15 cellular contexts compared by ENCODE assay signal in genomic region chr21:29208044-29208665, GRCh38.
DNase-seq lines count a peak whose midpoint lies in the region; ATAC-seq and TF ChIP-seq lines count a peak whose summit lies in the region.
"Had no signal": no experiment of that assay in that cellular context is flagged by ENCODE, and none has a peak within 500 bp of the region (broad histone marks: within the 10 kb centered on the region; RNA-seq: fewer than 3 reads in every experiment).

No MANE protein-coding gene starts in this region.

- H4K20me1 ChIP-seq in H9 (ENCODE audit: control insufficient read depth, insufficient read depth, insufficient read length) = no peaks in the 10 kb centered on the region

- H2BK120ac ChIP-seq in H9 (ENCODE audit: low read depth, low read length, poor library complexity, severe bottlenecking) = no peak overlapping the region

- no peak overlapping the region for H3K18ac ChIP-seq in H9 (ENCODE audit: insufficient read length, low read depth, low read length)

- H3T11ph ChIP-seq in H9 (ENCODE audit: low read length) = no peak overlapping the region

- TF ChIP-seq CTCF in Calu3 (IDR thresholded peaks at IDR 0.05; ENCODE audit: unreplicated experiment) (no peak), H9 (conservative IDR thresholded peaks at IDR 0.05) (no peak)

- no peak overlapping the region for H2BK20ac ChIP-seq in H9 (ENCODE audit: low read depth, low read length, poor library complexity, severe bottlenecking)

- H3K23me2 ChIP-seq in H9 (ENCODE audit: insufficient read length, low read depth, low read length, poor library complexity, severe bottlenecking) = no peaks in the 10 kb centered on the region

- H2BK5ac ChIP-seq in H9 (ENCODE audit: insufficient read length, low read length) = no peak overlapping the region

- WGBS in H9 (ENCODE audit: extremely low coverage, insufficient read length, low lambda C conversion rate) = no CpG with 5 or more reads among the region's 9 CpGs

- DNase-seq in Calu3 (no peak), NOMO-1 treated with DMSO at 0.1 percent for 48 hours (lab: John Stamatoyannopoulos, UW; ENCODE audit: unreplicated experiment) (peak; percentile 58), naive B cell (peak; percentile 7), DMS114 treated with DMSO at 0.1 percent for 48 hours (lab: John Stamatoyannopoulos, UW; ENCODE audit: unreplicated experiment) (no peak), H9 (no peak), NCI-H345 treated with DMSO at 0.1 percent for 48 hours (lab: John Stamatoyannopoulos, UW; ENCODE audit: unreplicated experiment) (no peak)
- DNase-seq: activated T-cell treated with anti-CD3 and anti-CD28 coated beads for 4 hours; anterior cingulate cortex; CD4-positive, CD25-positive, alpha-beta regulatory T cell; dorsolateral prefrontal cortex; NCI-H1092; T-cell had no signal

- H3K9ac ChIP-seq in H9 (ENCODE audit: extremely low read depth, insufficient read length, low read length) = no peak overlapping the region

- H4K91ac ChIP-seq in H9 (ENCODE audit: insufficient read length, low read depth, low read length) = no peak overlapping the region

- ATAC-seq in naive B cell (ENCODE audit: low read depth in 2 of 2) (peak; percentile 61 to 63), HG02852 (IDR thresholded peaks at IDR 0.05; ENCODE audit: unreplicated experiment) (no peak)
- ATAC-seq: stimulated activated memory B cell treated with anti-CD40 and anti-IgM and Interleukin-4, amounts not matched to agents 10 μg/mL and 1 μg/mL and 100 μg/mL, for 72 hours; T-cell had no signal

- no peak overlapping the region for H4K5ac ChIP-seq in H9 (ENCODE audit: insufficient read length, low read depth, low read length)

- H3K27me3 Mint-ChIP-seq in Calu3 (ENCODE audit: unreplicated experiment) = no peaks in the 10 kb centered on the region
- H3K27me3 Mint-ChIP-seq in dendritic cell treated with granulocyte-macrophage colony-stimulating factor and Interleukin-4, amounts not matched to agents 40 ng/mL and 50 ng/mL, for 4 days = peaks cover 2% of the 10 kb centered on the region
- no peaks in the 10 kb centered on the region for H3K27me3 Mint-ChIP-seq in naive B cell
- H3K27me3 Mint-ChIP-seq in H9 (ENCODE audit: low read depth) = no peaks in the 10 kb centered on the region
- H3K27me3 Mint-ChIP-seq: CD4-positive, CD25-positive, alpha-beta regulatory T cell; stimulated activated memory B cell treated with anti-CD40 and anti-IgM and Interleukin-4, amounts not matched to agents 10 μg/mL and 1 μg/mL and 100 μg/mL, for 72 hours; T-cell had no signal

- H3K4me3 Mint-ChIP-seq in Calu3 (ENCODE audit: low read depth, unreplicated experiment) (no peak overlapping the region), naive B cell (peak overlapping the region in 6 of 8 donors; percentile 1 to 62 (median 18)), H9 (no peak overlapping the region)
- H3K4me3 Mint-ChIP-seq in dendritic cell treated with granulocyte-macrophage colony-stimulating factor and Interleukin-4, amounts not matched to agents 40 ng/mL and 50 ng/mL, for 4 days = no peak overlapping the region
- H3K4me3 Mint-ChIP-seq: CD4-positive, CD25-positive, alpha-beta regulatory T cell; stimulated activated memory B cell treated with anti-CD40 and anti-IgM and Interleukin-4, amounts not matched to agents 10 μg/mL and 1 μg/mL and 100 μg/mL, for 72 hours; T-cell had no signal

- no peak overlapping the region for H3K14ac ChIP-seq in H9 (ENCODE audit: insufficient read depth, low read length)

- H2AK5ac ChIP-seq in H9 (ENCODE audit: insufficient read length, low read length) = no peak overlapping the region

- no peaks in the 10 kb centered on the region for H3K27me3 ChIP-seq in H9 (ENCODE audit: insufficient read depth, low read length)

- no peak overlapping the region for H3K4ac ChIP-seq in H9 (ENCODE audit: low read depth, low read length)

- no peak overlapping the region for H2BK15ac ChIP-seq in H9 (ENCODE audit: low read depth, low read length)

- no peak overlapping the region for H3K56ac ChIP-seq in H9 (ENCODE audit: insufficient read length, low read depth, low read length)

- BruUV-seq in Calu3 (replicated peaks; lab: Mats Ljungman, UMichigan) = no TSS peak

- H3K79me2 ChIP-seq in H9 (ENCODE audit: insufficient read depth, low read length) = no peaks in the 10 kb centered on the region

- no peak overlapping the region for H4K8ac ChIP-seq in H9 (replicated peaks; ENCODE audit: insufficient read length, low read depth, low read length)

- no peaks in the 10 kb centered on the region for H3K9me3 ChIP-seq in H9 (ENCODE audit: control insufficient read depth, low read depth, low read length)

- H3K4me2 ChIP-seq in H9 (ENCODE audit: insufficient read depth, insufficient read length, low read length) = no peak overlapping the region

- H2AFZ ChIP-seq in H9 (ENCODE audit: low read length) = no peak overlapping the region

- H3K27ac Mint-ChIP-seq in Calu3 (ENCODE audit: unreplicated experiment) (peak overlapping the region; percentile 76), naive B cell (peak overlapping the region; percentile 11 to 73 (median 25)), H9 (no peak overlapping the region)
- H3K27ac Mint-ChIP-seq in dendritic cell treated with granulocyte-macrophage colony-stimulating factor and Interleukin-4, amounts not matched to agents 40 ng/mL and 50 ng/mL, for 4 days = peak overlapping the region; percentile 67
- H3K27ac Mint-ChIP-seq: CD4-positive, CD25-positive, alpha-beta regulatory T cell; stimulated activated memory B cell treated with anti-CD40 and anti-IgM and Interleukin-4, amounts not matched to agents 10 μg/mL and 1 μg/mL and 100 μg/mL, for 72 hours; T-cell had no signal

- H3K79me1 ChIP-seq in H9 (ENCODE audit: insufficient read depth, low read depth, low read length, poor library complexity, severe bottlenecking) = no peaks in the 10 kb centered on the region

- CTCF ChIA-PET in Calu3 (lab: Charles Lee) = interaction anchor here (0.8 to 0.9 kb wide), 2 partner anchors 10 to 27 kb away, joined by 3 read pairs; no protein-coding TSS in a partner anchor

- intact Hi-C loops in Calu3 (cut with micrococcal nuclease; ENCODE audit: unreplicated experiment) = loop anchor here (5.0 kb wide), 1 partner anchor 41 kb away; no protein-coding TSS in a partner anchor
- intact Hi-C loops in dendritic cell treated with granulocyte-macrophage colony-stimulating factor and Interleukin-4, amounts not matched to agents 40 ng/mL and 50 ng/mL, for 4 days (cut with micrococcal nuclease) = no loop called here

- H2BK12ac ChIP-seq in H9 (ENCODE audit: insufficient read length, low read depth, low read length) = no peak overlapping the region

- H3K27ac ChIP-seq in H9 (ENCODE audit: insufficient read length, low read depth, low read length) = no peak overlapping the region
- H3K27ac ChIP-seq: dorsolateral prefrontal cortex had no signal

- no peaks in the 10 kb centered on the region for H3K4me1 ChIP-seq in H9 (ENCODE audit: insufficient read depth, low read length)

- H3K36me3 Mint-ChIP-seq in Calu3 (ENCODE audit: insufficient read depth, unreplicated experiment) (no peaks in the 10 kb centered on the region), naive B cell (no peaks in the 10 kb centered on the region), H9 (ENCODE audit: insufficient read depth in 1 of 3, low read depth in 3 of 3) (no peaks in the 10 kb centered on the region)
- H3K36me3 Mint-ChIP-seq in dendritic cell treated with granulocyte-macrophage colony-stimulating factor and Interleukin-4, amounts not matched to agents 40 ng/mL and 50 ng/mL, for 4 days (ENCODE audit: low read depth) = no peaks in the 10 kb centered on the region
- H3K36me3 Mint-ChIP-seq: CD4-positive, CD25-positive, alpha-beta regulatory T cell; stimulated activated memory B cell treated with anti-CD40 and anti-IgM and Interleukin-4, amounts not matched to agents 10 μg/mL and 1 μg/mL and 100 μg/mL, for 72 hours; T-cell had no signal

- H3K23ac ChIP-seq in H9 (ENCODE audit: insufficient read length, low read depth, low read length) = no peak overlapping the region

- peaks cover 2% of the 10 kb centered on the region for H3K9me3 Mint-ChIP-seq in Calu3 (ENCODE audit: low read depth, unreplicated experiment)
- H3K9me3 Mint-ChIP-seq in dendritic cell treated with granulocyte-macrophage colony-stimulating factor and Interleukin-4, amounts not matched to agents 40 ng/mL and 50 ng/mL, for 4 days = no peaks in the 10 kb centered on the region
- peaks cover 0 to 2% (median 0%) of the 10 kb centered on the region in 7 donors for H3K9me3 Mint-ChIP-seq in naive B cell
- no peaks in the 10 kb centered on the region for H3K9me3 Mint-ChIP-seq in H9

- H3K4me1 Mint-ChIP-seq in Calu3 (ENCODE audit: low read depth, unreplicated experiment) = peaks cover 29% of the 10 kb centered on the region
- H3K4me1 Mint-ChIP-seq in dendritic cell treated with granulocyte-macrophage colony-stimulating factor and Interleukin-4, amounts not matched to agents 40 ng/mL and 50 ng/mL, for 4 days (ENCODE audit: low read depth) = peaks cover 27% of the 10 kb centered on the region
- H3K4me1 Mint-ChIP-seq in naive B cell = peaks cover 0 to 17% (median 16%) of the 10 kb centered on the region in 3 donors
- H3K4me1 Mint-ChIP-seq in H9 = no peaks in the 10 kb centered on the region

Comparison
In these comparisons a context has a peak if more than half of its experiments do, and no peak if none do; other contexts are left out.
1. DNase-seq: peak in NOMO-1 treated with DMSO at 0.1 percent for 48 hours (single experiment) and naive B cell (single experiment); none in Calu3 (single experiment), DMS114 treated with DMSO at 0.1 percent for 48 hours (single experiment), H9 (single experiment) and NCI-H345 treated with DMSO at 0.1 percent for 48 hours (single experiment).
2. H3K27ac Mint-ChIP-seq: peak in Calu3 (single experiment), dendritic cell treated with granulocyte-macrophage colony-stimulating factor and Interleukin-4, amounts not matched to agents 40 ng/mL and 50 ng/mL, for 4 days (single experiment) and naive B cell (6 of 6); none in H9 (0 of 3).
3. H3K4me3 Mint-ChIP-seq: peak in naive B cell (6 of 8); none in Calu3 (single experiment), dendritic cell treated with granulocyte-macrophage colony-stimulating factor and Interleukin-4, amounts not matched to agents 40 ng/mL and 50 ng/mL, for 4 days (single experiment) and H9 (0 of 2).